In the genomic region with DNA sequence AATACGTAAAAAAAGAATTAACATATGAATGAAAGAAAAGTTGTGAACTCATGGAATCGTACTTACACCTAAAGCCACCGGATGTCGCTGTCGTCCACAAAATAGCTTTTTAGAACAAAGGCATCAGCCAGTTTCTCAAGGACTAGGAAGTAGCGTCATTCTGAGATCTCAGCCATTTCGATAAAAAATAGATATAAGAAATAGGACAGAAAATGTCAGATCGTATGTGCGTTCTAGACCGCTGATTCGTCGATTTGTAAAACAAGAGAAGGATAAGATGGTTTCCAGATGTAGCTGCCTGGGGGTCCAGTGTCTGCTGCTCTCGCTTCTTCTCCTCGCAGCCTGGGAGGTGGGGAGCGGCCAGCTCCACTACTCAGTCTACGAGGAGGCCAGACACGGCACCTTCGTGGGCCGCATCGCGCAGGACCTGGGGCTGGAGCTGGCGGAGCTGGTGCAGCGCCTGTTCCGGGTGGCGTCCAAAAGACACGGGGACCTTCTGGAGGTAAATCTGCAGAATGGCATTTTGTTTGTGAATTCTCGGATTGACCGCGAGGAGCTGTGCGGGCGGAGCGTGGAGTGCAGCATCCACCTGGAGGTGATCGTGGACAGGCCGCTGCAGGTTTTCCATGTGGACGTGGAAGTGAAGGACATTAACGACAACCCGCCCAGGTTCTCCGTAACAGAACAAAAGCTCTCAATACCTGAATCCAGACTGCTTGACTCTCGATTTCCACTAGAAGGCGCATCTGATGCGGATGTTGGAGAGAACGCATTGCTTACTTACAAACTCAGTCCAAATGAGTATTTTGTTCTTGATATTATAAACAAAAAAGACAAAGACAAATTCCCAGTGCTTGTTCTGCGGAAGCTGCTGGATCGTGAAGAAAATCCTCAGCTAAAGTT, we compare ENCODE assay signal across 12 cellular contexts. TPM values are rescaled to one million over a fixed set of nuclear protein-coding genes. Genes with fewer than 3 reads are reported as not detected.
DNase-seq lines count a peak whose midpoint lies in the region; ATAC-seq and TF ChIP-seq lines count a peak whose summit lies in the region.
"Had no signal": no experiment of that assay in that cellular context is flagged by ENCODE, and none has a peak within 500 bp of the region (broad histone marks: within the 10 kb centered on the region; RNA-seq: fewer than 3 reads in every experiment).

A gene with protein sequence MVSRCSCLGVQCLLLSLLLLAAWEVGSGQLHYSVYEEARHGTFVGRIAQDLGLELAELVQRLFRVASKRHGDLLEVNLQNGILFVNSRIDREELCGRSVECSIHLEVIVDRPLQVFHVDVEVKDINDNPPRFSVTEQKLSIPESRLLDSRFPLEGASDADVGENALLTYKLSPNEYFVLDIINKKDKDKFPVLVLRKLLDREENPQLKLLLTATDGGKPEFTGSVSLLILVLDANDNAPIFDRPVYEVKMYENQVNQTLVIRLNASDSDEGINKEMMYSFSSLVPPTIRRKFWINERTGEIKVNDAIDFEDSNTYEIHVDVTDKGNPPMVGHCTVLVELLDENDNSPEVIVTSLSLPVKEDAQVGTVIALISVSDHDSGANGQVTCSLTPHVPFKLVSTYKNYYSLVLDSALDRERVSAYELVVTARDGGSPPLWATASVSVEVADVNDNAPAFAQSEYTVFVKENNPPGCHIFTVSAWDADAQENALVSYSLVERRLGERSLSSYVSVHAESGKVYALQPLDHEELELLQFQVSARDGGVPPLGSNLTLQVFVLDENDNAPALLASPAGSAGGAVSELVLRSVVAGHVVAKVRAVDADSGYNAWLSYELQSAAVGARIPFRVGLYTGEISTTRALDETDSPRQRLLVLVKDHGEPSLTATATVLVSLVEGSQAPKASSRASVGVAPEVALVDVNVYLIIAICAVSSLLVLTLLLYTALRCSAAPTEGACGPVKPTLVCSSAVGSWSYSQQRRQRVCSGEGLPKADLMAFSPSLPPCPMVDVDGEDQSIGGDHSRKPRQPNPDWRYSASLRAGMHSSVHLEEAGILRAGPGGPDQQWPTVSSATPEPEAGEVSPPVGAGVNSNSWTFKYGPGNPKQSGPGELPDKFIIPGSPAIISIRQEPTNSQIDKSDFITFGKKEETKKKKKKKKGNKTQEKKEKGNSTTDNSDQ (plus strand): TSS at position 126 of the 903 bp plus-strand sequence. CDS start 152 bp downstream, at position 278.

- H3K4me2 ChIP-seq in MM.1S (ENCODE audit: low read depth, low read length), result no peak within 1 kb of the TSS

- no peaks in the 10 kb centered on the region for H3K27me3 ChIP-seq in MM.1S (replicated peaks; ENCODE audit: insufficient read depth, low read length)
- peaks cover 9% of the 10 kb centered on the region for H3K27me3 ChIP-seq in CD4-positive, alpha-beta T cell (ENCODE audit: control insufficient read depth, insufficient read depth, low read length)

- H4K20me1 ChIP-seq in MM.1S (ENCODE audit: insufficient read depth, low read length), result no peaks in the 10 kb centered on the region

- H3K4me3 Mint-ChIP-seq in nephron, result peak within 1 kb of the TSS; percentile 80 to 86 (median 82)
- no peak within 1 kb of the TSS for H3K4me3 Mint-ChIP-seq in CD4-positive, alpha-beta T cell
- H3K4me3 Mint-ChIP-seq in stimulated activated naive CD8-positive, alpha-beta T cell treated with anti-CD3 and anti-CD28 coated beads, Interleukin-15, amount 100 ng/mL, for 72 hours, result no peak within 1 kb of the TSS
- H3K4me3 Mint-ChIP-seq: activated T-cell treated with anti-CD3 and anti-CD28 coated beads, Interleukin-2, amount 50 U/mL, for 72 hours; stimulated activated effector memory CD8-positive, alpha-beta T cell treated with anti-CD3 and anti-CD28 coated beads, Interleukin-12 subunit alpha, Interleukin-12 subunit beta, amount 100 ng/mL, for 72 hours had no signal

- intact Hi-C loops in CD4-positive, alpha-beta T cell (cut with DNase I, micrococcal nuclease), result no loop called here

- no peaks in the 10 kb centered on the region for H3K4me1 Mint-ChIP-seq in nephron
- H3K4me1 Mint-ChIP-seq in CD4-positive, alpha-beta T cell (ENCODE audit: low read depth), result no peaks in the 10 kb centered on the region
- no peaks in the 10 kb centered on the region for H3K4me1 Mint-ChIP-seq in stimulated activated naive CD8-positive, alpha-beta T cell treated with anti-CD3 and anti-CD28 coated beads, Interleukin-15, amount 100 ng/mL, for 72 hours
- H3K4me1 Mint-ChIP-seq: stimulated activated effector memory CD8-positive, alpha-beta T cell treated with anti-CD3 and anti-CD28 coated beads, Interleukin-12 subunit alpha, Interleukin-12 subunit beta, amount 100 ng/mL, for 72 hours had no signal

- H3K79me2 ChIP-seq in MM.1S (ENCODE audit: low read length), result no peaks in the 10 kb centered on the region

- H3K9me3 Mint-ChIP-seq in nephron, result peaks cover 61% of the 10 kb centered on the region
- peaks cover 12% of the 10 kb centered on the region for H3K9me3 Mint-ChIP-seq in CD4-positive, alpha-beta T cell
- peaks cover 13 to 25% of the 10 kb centered on the region in 2 donors for H3K9me3 Mint-ChIP-seq in stimulated activated naive CD8-positive, alpha-beta T cell treated with anti-CD3 and anti-CD28 coated beads, Interleukin-15, amount 100 ng/mL, for 72 hours
- H3K9me3 Mint-ChIP-seq: stimulated activated effector memory CD8-positive, alpha-beta T cell treated with anti-CD3 and anti-CD28 coated beads, Interleukin-12 subunit alpha, Interleukin-12 subunit beta, amount 100 ng/mL, for 72 hours had no signal

- peaks cover 85% of the 10 kb centered on the region for H3K36me3 Mint-ChIP-seq in nephron (ENCODE audit: low read depth)
- H3K36me3 Mint-ChIP-seq in CD4-positive, alpha-beta T cell (ENCODE audit: low read depth), result peaks cover 6% of the 10 kb centered on the region
- H3K36me3 Mint-ChIP-seq: stimulated activated effector memory CD8-positive, alpha-beta T cell treated with anti-CD3 and anti-CD28 coated beads, Interleukin-12 subunit alpha, Interleukin-12 subunit beta, amount 100 ng/mL, for 72 hours had no signal

- H3K9me3 ChIP-seq in MM.1S (replicated peaks; ENCODE audit: insufficient read depth, low read length), result no peaks in the 10 kb centered on the region
- H3K9me3 ChIP-seq in CD4-positive, alpha-beta T cell (ENCODE audit: control insufficient read depth, low read length), result peaks cover 16% of the 10 kb centered on the region

- no peak within 1 kb of the TSS for H2AFZ ChIP-seq in MM.1S (ENCODE audit: low read length)

- H3K27ac ChIP-seq in C4-2B (no peak within 1 kb of the TSS), MM.1S (ENCODE audit: low read length) (no peak within 1 kb of the TSS)
- H3K27ac ChIP-seq in CD4-positive, alpha-beta T cell (ENCODE audit: low read depth, low read length), result no peak within 1 kb of the TSS
- H3K27ac ChIP-seq: esophagus squamous epithelium had no signal

- TF ChIP-seq CTCF in C4-2B (conservative IDR thresholded peaks at IDR 0.05), result peak; percentile 56
- TF ChIP-seq CTCF in MM.1S (IDR thresholded peaks at IDR 0.05; ENCODE audit: low read length), result peak; percentile 10; the same call in 1 of the 2 replicates
- peak in 2 of 3 experiments; percentile 15 to 35 for TF ChIP-seq CTCF in nephron (IDR thresholded peaks at IDR 0.05; ENCODE audit: unreplicated experiment in 3 of 3)
- no peak for TF ChIP-seq CTCF in CD4-positive, alpha-beta T cell (IDR thresholded peaks at IDR 0.05)

- H3K9ac ChIP-seq in MM.1S (ENCODE audit: low read length), result no peak within 1 kb of the TSS

- no peaks in the 10 kb centered on the region for H3K27me3 Mint-ChIP-seq in nephron (ENCODE audit: low read depth)
- H3K27me3 Mint-ChIP-seq in CD4-positive, alpha-beta T cell, result peaks cover 47% of the 10 kb centered on the region
- peaks cover 27% of the 10 kb centered on the region for H3K27me3 Mint-ChIP-seq in stimulated activated naive CD8-positive, alpha-beta T cell treated with anti-CD3 and anti-CD28 coated beads, Interleukin-15, amount 100 ng/mL, for 72 hours

- CTCF ChIA-PET in CD4-positive, alpha-beta T cell (lab: Charles Lee), result no interaction called here

- H3K9me2 ChIP-seq in MM.1S (replicated peaks; ENCODE audit: insufficient read depth, low read length), result no peaks in the 10 kb centered on the region

- no peaks in the 10 kb centered on the region for H3K4me1 ChIP-seq in MM.1S (ENCODE audit: low read length)
- H3K4me1 ChIP-seq: esophagus squamous epithelium had no signal

- DNase-seq in MM.1S (no peak), cerebellum (ENCODE audit: low spot score) (peak; percentile 25), SIG-M5 treated with dmso at 0.1 percent for 504 hours (lab: John Stamatoyannopoulos, UW; ENCODE audit: unreplicated experiment) (no peak)
- no peak for DNase-seq in CD4-positive, alpha-beta T cell
- DNase-seq in stimulated activated naive CD8-positive, alpha-beta T cell treated with anti-CD3 and anti-CD28 coated beads, Interleukin-15, amount 100 ng/mL, for 72 hours, result no peak
- DNase-seq: activated T-cell treated with anti-CD3 and anti-CD28 coated beads, Interleukin-2, amount 50 U/mL, for 72 hours; EL; esophagus squamous epithelium had no signal

- H3K36me3 ChIP-seq in MM.1S (replicated peaks; ENCODE audit: insufficient read depth, low read length), result no peaks in the 10 kb centered on the region
- H3K36me3 ChIP-seq: esophagus squamous epithelium had no signal

- peak within 1 kb of the TSS; percentile 58 to 94 (median 63) for H3K27ac Mint-ChIP-seq in nephron
- H3K27ac Mint-ChIP-seq in CD4-positive, alpha-beta T cell, result no peak within 1 kb of the TSS
- peak within 1 kb of the TSS in 1 of 2 donors; percentile 82 for H3K27ac Mint-ChIP-seq in stimulated activated naive CD8-positive, alpha-beta T cell treated with anti-CD3 and anti-CD28 coated beads, Interleukin-15, amount 100 ng/mL, for 72 hours
- H3K27ac Mint-ChIP-seq: activated T-cell treated with anti-CD3 and anti-CD28 coated beads, Interleukin-2, amount 50 U/mL, for 72 hours; stimulated activated effector memory CD8-positive, alpha-beta T cell treated with anti-CD3 and anti-CD28 coated beads, Interleukin-12 subunit alpha, Interleukin-12 subunit beta, amount 100 ng/mL, for 72 hours had no signal

- H3F3A ChIP-seq in MM.1S (ENCODE audit: insufficient read depth, low read length), result no peaks in the 10 kb centered on the region

- ATAC-seq in HG03457 (IDR thresholded peaks at IDR 0.05; ENCODE audit: unreplicated experiment), result no peak
- ATAC-seq in CD4-positive, alpha-beta T cell (ENCODE audit: poor library complexity), result no peak
- ATAC-seq in stimulated activated naive CD8-positive, alpha-beta T cell treated with anti-CD3 and anti-CD28 coated beads, Interleukin-15, amount 100 ng/mL, for 72 hours, result no peak
- ATAC-seq: activated T-cell treated with anti-CD3 and anti-CD28 coated beads, Interleukin-2, amount 50 U/mL, for 72 hours; stimulated activated effector memory CD8-positive, alpha-beta T cell treated with anti-CD3 and anti-CD28 coated beads, Interleukin-12 subunit alpha, Interleukin-12 subunit beta, amount 100 ng/mL, for 72 hours had no signal

- H3K4me3 ChIP-seq in MM.1S (ENCODE audit: low read length), result no peak within 1 kb of the TSS

- POLR2A ChIA-PET in CD4-positive, alpha-beta T cell (lab: Charles Lee), result no interaction called here

RNA-seq across cellular contexts. Expression of the gene that starts here (rescaled TPM):
- 20.4 TPM for total RNA-seq in cerebellum
- total RNA-seq in CD4-positive, alpha-beta T cell, result not detected
- total RNA-seq: activated T-cell treated with anti-CD3 and anti-CD28 coated beads, Interleukin-2, amount 50 U/mL, for 72 hours had no signal

Comparison
In these comparisons a context has a peak if more than half of its experiments do, and no peak if none do; other contexts are left out.
1. RNA of the gene that starts here (total RNA-seq): 20.4 TPM in cerebellum (single experiment); not detected in CD4-positive, alpha-beta T cell; every median in the first group is over 10 times any median in the second.
2. H3K4me3 Mint-ChIP-seq: peak in nephron (3 of 3); none in CD4-positive, alpha-beta T cell (single experiment) and stimulated activated naive CD8-positive, alpha-beta T cell treated with anti-CD3 and anti-CD28 coated beads, Interleukin-15, amount 100 ng/mL, for 72 hours (0 of 2).